In the genomic region with DNA sequence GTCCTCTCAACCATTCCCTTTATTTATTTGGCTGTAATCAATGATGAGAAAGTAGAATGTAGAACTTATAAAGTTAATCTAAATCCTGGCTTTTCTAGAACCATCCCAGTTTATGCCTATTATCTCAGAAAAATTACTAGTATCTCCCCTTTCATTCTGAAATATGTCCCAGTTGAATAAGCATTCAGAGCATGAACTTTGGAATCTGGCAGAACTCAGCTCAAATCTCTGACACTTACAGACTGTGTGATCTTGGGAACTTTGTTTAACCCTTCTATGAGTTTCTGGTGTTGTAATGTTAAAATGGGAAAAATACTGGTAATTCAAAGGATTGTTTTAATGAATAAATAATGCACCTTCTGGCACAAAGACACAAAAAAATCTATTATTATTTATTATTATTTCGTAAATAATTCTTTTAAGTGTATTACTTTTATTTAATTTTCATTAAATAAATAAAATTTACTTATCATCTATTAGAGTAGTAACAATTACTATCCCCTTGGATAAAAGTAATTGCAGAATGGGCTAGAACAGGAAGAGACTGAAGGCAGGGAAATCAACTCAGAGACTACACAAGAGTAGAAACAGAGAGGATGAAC, we compare ENCODE assay signal across 25 cellular contexts. TPM values are rescaled to one million over a fixed set of nuclear protein-coding genes. Genes with fewer than 3 reads are reported as not detected.
DNase-seq lines count a peak whose midpoint lies in the region; ATAC-seq, FAIRE-seq and TF ChIP-seq lines count a peak whose summit lies in the region.
"Had no signal": no experiment of that assay in that cellular context is flagged by ENCODE, and none has a peak within 500 bp of the region (broad histone marks: within the 10 kb centered on the region; RNA-seq: fewer than 3 reads in every experiment).

No MANE protein-coding gene starts in this region.

- H3K9ac ChIP-seq in kidney (ENCODE audit: low read length in 2 of 2) (no peak overlapping the region), neural cell (ENCODE audit: low read length) (no peak overlapping the region)
- H3K9ac ChIP-seq: BLaER1 had no signal

- H2AFZ ChIP-seq in neural cell (ENCODE audit: low read depth, low read length), result no peak overlapping the region

- POLR2A ChIA-PET in WTC11 (lab: Charles Lee), result no interaction called here

- H3K4me3 ChIP-seq in kidney (ENCODE audit: low read length in 2 of 2), result no peak overlapping the region
- H3K4me3 ChIP-seq in right lobe of liver, result no peak overlapping the region
- no peak overlapping the region for H3K4me3 ChIP-seq in neural cell (ENCODE audit: low read length)
- no peak overlapping the region for H3K4me3 ChIP-seq in sigmoid colon
- H3K4me3 ChIP-seq: BLaER1 had no signal

- TF ChIP-seq POLR2A in right lobe of liver (IDR thresholded peaks at IDR 0.05), result no peak
- TF ChIP-seq POLR2A in sigmoid colon (IDR thresholded peaks at IDR 0.05), result no peak

- intact Hi-C loops in kidney (cut with DNase I) (no loop called here), right lobe of liver (cut with DNase I) (no loop called here), sigmoid colon (cut with DNase I) (no loop called here)

- no peaks in the 10 kb centered on the region for H3K9me2 ChIP-seq in neural cell (ENCODE audit: insufficient read depth, low read length)

- TF ChIP-seq EP300 in neural cell (conservative IDR thresholded peaks at IDR 0.05; ENCODE audit: poor library complexity, severe bottlenecking), result no peak
- no peak for TF ChIP-seq EP300 in sigmoid colon (IDR thresholded peaks at IDR 0.05)

- no peak for DNase-seq in WTC11 (ENCODE audit: low spot score)
- no peak for DNase-seq in kidney
- no peak for DNase-seq in right lobe of liver
- DNase-seq in D341Med (ENCODE audit: low spot score), result no peak
- no peak for DNase-seq in sigmoid colon
- DNase-seq: 8988T; ACHN; BE2C; C1 segment of cervical spinal cord; CD4-positive, alpha-beta memory T cell; CD4-positive, CD25-positive, alpha-beta regulatory T cell; CD8-positive, alpha-beta memory T cell; COR-L47; DMS79 treated with DMSO at 0.1 percent for 48 hours; GF-D8 had no signal

- H3K36me3 ChIP-seq in kidney (ENCODE audit: control insufficient read depth in 1 of 2, insufficient read depth in 2 of 2, low read length in 2 of 2) (no peaks in the 10 kb centered on the region), right lobe of liver (no peaks in the 10 kb centered on the region), neural cell (ENCODE audit: insufficient read depth, low read length) (no peaks in the 10 kb centered on the region), sigmoid colon (no peaks in the 10 kb centered on the region)
- H3K36me3 ChIP-seq: BE2C, BLaER1 had no signal

- H3K27ac ChIP-seq in kidney (ENCODE audit: low read depth in 2 of 2, low read length in 2 of 2), result no peak overlapping the region
- H3K27ac ChIP-seq in right lobe of liver, result no peak overlapping the region
- peak overlapping the region; percentile 81 for H3K27ac ChIP-seq in neural cell (ENCODE audit: low read length)
- no peak overlapping the region for H3K27ac ChIP-seq in sigmoid colon
- H3K27ac ChIP-seq: BLaER1 had no signal

- TF ChIP-seq CTCF in WTC11 (IDR thresholded peaks at IDR 0.05) (no peak), kidney (IDR thresholded peaks at IDR 0.05; ENCODE audit: borderline replicate concordance, extremely low read depth, insufficient read depth) (no peak), right lobe of liver (IDR thresholded peaks at IDR 0.05) (no peak), neural cell (IDR thresholded peaks at IDR 0.05; ENCODE audit: poor library complexity, severe bottlenecking) (no peak), sigmoid colon (IDR thresholded peaks at IDR 0.05) (no peak)

- CTCF ChIA-PET in WTC11 (lab: Charles Lee), result no interaction called here

- peaks cover 5% of the 10 kb centered on the region; the same call in 1 of the 2 replicates for H3K27me3 Mint-ChIP-seq in WTC11 (ENCODE audit: low read depth)
- H3K27me3 Mint-ChIP-seq: CD8-positive, alpha-beta memory T cell had no signal

- no peak overlapping the region for H3K4me2 ChIP-seq in neural cell (ENCODE audit: low read length)
- H3K4me2 ChIP-seq: BLaER1 had no signal

- FAIRE-seq in kidney (lab: Jason Lieb, UNC), result peak; percentile 15
- FAIRE-seq: A204.1, D721Med, G401.6, GM12891 had no signal

- no peaks in the 10 kb centered on the region for H3K4me1 Mint-ChIP-seq in WTC11
- H3K4me1 Mint-ChIP-seq: CD4-positive, alpha-beta memory T cell; CD4-positive, CD25-positive, alpha-beta regulatory T cell; CD8-positive, alpha-beta memory T cell had no signal

- H3K27ac Mint-ChIP-seq in WTC11, result no peak overlapping the region
- H3K27ac Mint-ChIP-seq: CD14-positive monocyte; CD4-positive, alpha-beta memory T cell; CD4-positive, CD25-positive, alpha-beta regulatory T cell; CD8-positive, alpha-beta memory T cell had no signal

- no peaks in the 10 kb centered on the region for H3F3A ChIP-seq in neural cell (ENCODE audit: insufficient read depth, low read length, poor library complexity, severe bottlenecking)

- no peaks in the 10 kb centered on the region for H3K27me3 ChIP-seq in right lobe of liver
- no peaks in the 10 kb centered on the region for H3K27me3 ChIP-seq in neural cell (ENCODE audit: insufficient read depth, low read depth, low read length)
- H3K27me3 ChIP-seq in sigmoid colon, result no peaks in the 10 kb centered on the region
- H3K27me3 ChIP-seq: BLaER1 had no signal

- H3K9me3 ChIP-seq in kidney (ENCODE audit: control insufficient read depth in 1 of 2, low read length in 2 of 2) (no peaks in the 10 kb centered on the region), right lobe of liver (no peaks in the 10 kb centered on the region), neural cell (ENCODE audit: low read length) (no peaks in the 10 kb centered on the region), sigmoid colon (no peaks in the 10 kb centered on the region)
- H3K9me3 ChIP-seq: BE2C, BLaER1 had no signal

- no peak for TF ChIP-seq RAD21 in neural cell (conservative IDR thresholded peaks at IDR 0.05)

- no peaks in the 10 kb centered on the region for H3K9me3 Mint-ChIP-seq in WTC11
- H3K9me3 Mint-ChIP-seq: CD14-positive monocyte; CD4-positive, alpha-beta memory T cell; CD8-positive, alpha-beta memory T cell had no signal

- no peak overlapping the region for H3K4me3 Mint-ChIP-seq in WTC11
- H3K4me3 Mint-ChIP-seq: CD14-positive monocyte; CD4-positive, alpha-beta memory T cell; CD4-positive, CD25-positive, alpha-beta regulatory T cell; CD8-positive, alpha-beta memory T cell had no signal

- peaks cover 0 to 4% of the 10 kb centered on the region in 2 donors for H3K4me1 ChIP-seq in kidney (ENCODE audit: control insufficient read depth in 1 of 2, insufficient read depth in 1 of 2, low read depth in 1 of 2, low read length in 2 of 2)
- peaks cover 0 to 12% (median 5%) of the 10 kb centered on the region in 4 donors for H3K4me1 ChIP-seq in right lobe of liver
- no peaks in the 10 kb centered on the region for H3K4me1 ChIP-seq in sigmoid colon
- H3K4me1 ChIP-seq: BE2C, BLaER1 had no signal

- no peaks in the 10 kb centered on the region for H3K36me3 Mint-ChIP-seq in WTC11
- H3K36me3 Mint-ChIP-seq: CD14-positive monocyte; CD4-positive, alpha-beta memory T cell; CD4-positive, CD25-positive, alpha-beta regulatory T cell; CD8-positive, alpha-beta memory T cell had no signal

- no peak for ATAC-seq in WTC11
- peak; percentile 76 to 86 (median 78) for ATAC-seq in right lobe of liver
- ATAC-seq in HG03039 (IDR thresholded peaks at IDR 0.05; ENCODE audit: unreplicated experiment), result no peak

- WGBS in right lobe of liver (ENCODE audit: insufficient coverage, low coverage, low lambda C conversion rate, missing lambda C conversion rate), result 41% methylated on average over 1 of the region's 1 CpG
- 65 to 73% methylated on average over 1 of the region's 1 CpG for WGBS in sigmoid colon, 2 donors

- H3K79me2 ChIP-seq in neural cell (replicated peaks; ENCODE audit: insufficient read depth, low read length), result no peaks in the 10 kb centered on the region

- no peaks in the 10 kb centered on the region for H4K20me1 ChIP-seq in neural cell (ENCODE audit: insufficient read depth)
- H4K20me1 ChIP-seq: BLaER1 had no signal

TF ChIP-seq in WTC11, 78 proteins besides CTCF, POLR2A, EP300 and RAD21:
- TF ChIP-seq HMGA2 (CRISPR knock-in tag; IDR thresholded peaks at IDR 0.05) (peak; percentile 90), RORB (CRISPR knock-in tag; IDR thresholded peaks at IDR 0.05) (no peak), NFE2L1 (CRISPR knock-in tag; IDR thresholded peaks at IDR 0.05) (no peak), JAZF1 (CRISPR knock-in tag; IDR thresholded peaks at IDR 0.05) (no peak)
- TF ChIP-seq, protein P1, sequence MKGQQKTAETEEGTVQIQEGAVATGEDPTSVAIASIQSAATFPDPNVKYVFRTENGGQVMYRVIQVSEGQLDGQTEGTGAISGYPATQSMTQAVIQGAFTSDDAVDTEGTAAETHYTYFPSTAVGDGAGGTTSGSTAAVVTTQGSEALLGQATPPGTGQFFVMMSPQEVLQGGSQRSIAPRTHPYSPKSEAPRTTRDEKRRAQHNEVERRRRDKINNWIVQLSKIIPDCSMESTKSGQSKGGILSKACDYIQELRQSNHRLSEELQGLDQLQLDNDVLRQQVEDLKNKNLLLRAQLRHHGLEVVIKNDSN (CRISPR knock-in tag; IDR thresholded peaks at IDR 0.05), result no peak

TF ChIP-seq in neural cell, 6 proteins besides CTCF, POLR2A, EP300 and RAD21:
- TF ChIP-seq POLR2AphosphoS5 (IDR thresholded peaks at IDR 0.05), result no peak

RNA-seq across cellular contexts. Expression of a gene that starts 23.1 kb away (rescaled TPM):
- not detected in 3 replicates for total RNA-seq in WTC11 (2021)
- not detected for total RNA-seq in kidney
- polyA plus RNA-seq in kidney (ENCODE audit: insufficient read depth, low read depth, low replicate concordance), result not detected
- not detected for total RNA-seq in right lobe of liver
- polyA plus RNA-seq in neural cell, result not detected in 2 replicates
- polyA minus RNA-seq in neural cell, result not detected in 2 replicates
- total RNA-seq in sigmoid colon, result not detected
- not detected for polyA plus RNA-seq in sigmoid colon
- total RNA-seq: A673; CD4-positive, alpha-beta memory T cell; CD4-positive, CD25-positive, alpha-beta regulatory T cell; CD8-positive, alpha-beta memory T cell had no signal
- polyA plus RNA-seq: AG04450; CD14-positive monocyte; CD4-positive, alpha-beta memory T cell; CD4-positive, CD25-positive, alpha-beta regulatory T cell; CD8-positive, alpha-beta memory T cell had no signal

RNA-seq across cellular contexts. Expression of a gene that starts 49.4 kb away (rescaled TPM):
- not detected in 3 replicates for total RNA-seq in WTC11 (2021)
- not detected for total RNA-seq in kidney
- not detected for polyA plus RNA-seq in kidney (ENCODE audit: insufficient read depth, low read depth, low replicate concordance)
- total RNA-seq in right lobe of liver, result not detected
- polyA plus RNA-seq in neural cell, result not detected in 2 replicates
- polyA minus RNA-seq in neural cell, result not detected in 2 replicates
- total RNA-seq in sigmoid colon, result not detected
- polyA plus RNA-seq in sigmoid colon, result not detected
- total RNA-seq: A673; CD4-positive, alpha-beta memory T cell; CD4-positive, CD25-positive, alpha-beta regulatory T cell; CD8-positive, alpha-beta memory T cell had no signal
- polyA plus RNA-seq: AG04450; CD14-positive monocyte; CD4-positive, alpha-beta memory T cell; CD4-positive, CD25-positive, alpha-beta regulatory T cell; CD8-positive, alpha-beta memory T cell had no signal

Comparison
In these comparisons a context has a peak if more than half of its experiments do, and no peak if none do; other contexts are left out.
1. ATAC-seq: peak in right lobe of liver (4 of 4); none in WTC11 (single experiment) and HG03039 (single experiment).